31 cellular contexts compared by ENCODE assay signal in the genomic region with DNA sequence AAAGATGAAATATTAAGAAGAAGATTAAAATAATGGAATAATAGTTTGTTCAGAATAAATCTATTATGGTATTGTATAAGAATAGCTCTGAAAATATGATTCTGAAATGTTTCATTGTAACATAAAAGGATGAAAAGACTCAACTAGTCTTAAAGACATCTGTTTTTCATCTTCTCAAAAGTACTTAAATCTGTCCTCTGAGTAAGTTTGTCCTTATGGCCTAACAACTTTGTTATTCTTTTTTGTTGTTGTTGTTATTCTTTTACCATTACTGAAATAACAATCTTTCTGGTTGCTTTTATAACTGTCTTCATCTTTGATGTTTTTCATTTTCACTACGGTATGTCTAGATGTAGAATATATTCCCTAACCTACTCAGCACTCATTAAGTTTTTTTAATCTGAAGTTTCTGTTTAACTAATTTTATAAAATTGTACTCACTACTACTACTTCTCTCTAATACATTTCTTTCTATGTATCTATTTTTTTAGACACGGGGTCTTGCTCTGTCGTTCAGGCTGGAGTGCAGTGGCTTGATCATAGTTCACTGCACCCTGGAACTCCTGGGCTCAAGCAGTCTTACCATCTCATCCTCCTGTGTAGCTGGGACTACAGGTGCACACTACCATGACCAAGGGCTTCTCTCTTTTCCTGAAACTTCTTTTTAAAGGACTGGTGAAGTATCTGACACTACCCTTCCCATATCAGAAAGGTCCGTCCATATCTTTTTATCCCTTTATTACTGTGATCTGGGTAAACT.
"Had no signal": no experiment of that assay in that cellular context is flagged by ENCODE, and none has a peak within 500 bp of the region (broad histone marks: within the 10 kb centered on the region; RNA-seq: fewer than 3 reads in every experiment).

No MANE protein-coding gene starts in this region.

- H3K79me2 ChIP-seq: hepatocyte had no signal

- H3K9me3 ChIP-seq: breast epithelium, esophagus muscularis mucosa, gastroesophageal sphincter, neutrophil, ovary, prostate gland, testis, uterus had no signal

- H2AFZ ChIP-seq: hepatocyte had no signal

- FAIRE-seq: keratinocyte had no signal

- H3K4me3 ChIP-seq: breast epithelium, esophagus muscularis mucosa, gastroesophageal sphincter, hepatocyte, ovary, prostate gland, smooth muscle cell, testis, uterus had no signal

- H3K27me3 ChIP-seq: breast epithelium, esophagus muscularis mucosa, gastroesophageal sphincter, hepatocyte, neutrophil, ovary, testis, uterus had no signal

- H3K36me3 ChIP-seq: breast epithelium, ovary, prostate gland, uterus had no signal

- H3K27ac ChIP-seq: breast epithelium, esophagus muscularis mucosa, gastroesophageal sphincter, hepatocyte, neutrophil, ovary, prostate gland, testis, uterus, WERI-Rb-1 had no signal

- H3K4me2 ChIP-seq: hepatocyte, smooth muscle cell had no signal

- H3K4me1 ChIP-seq: breast epithelium, esophagus muscularis mucosa, gastroesophageal sphincter, prostate gland, testis, uterus had no signal

- DNase-seq: activated CD4-positive, alpha-beta T cell treated with anti-CD3 and anti-CD28 coated beads, Interleukin-2, amount 50 U/mL, for 1 hour; activated CD4-positive, CD25-positive, alpha-beta regulatory T cell treated with anti-CD3 and anti-CD28 coated beads, Interleukin-2, amount 50 U/mL, for 72 hours; activated CD8-positive, alpha-beta T cell treated with anti-CD3 and anti-CD28 coated beads for 36 hours; activated gamma-delta T cell treated with Interleukin-2 at 50 U/mL for 16 hours; activated naive CD4-positive, alpha-beta T cell treated with anti-CD3 and anti-CD28 coated beads, Interleukin-2, amount 50 U/mL, for 16 hours; activated T-cell treated with anti-CD3 and anti-CD28 coated beads, Interleukin-2, amount 50 U/mL, for 4 hours; amygdala; central memory CD4-positive, alpha-beta T cell; endodermal cell; left cardiac atrium; left ventricle myocardium superior; mammary epithelial cell; naive B cell; nephron progenitor cell; ovary; retina; stimulated activated CD4-positive, alpha-beta T cell treated with anti-CD3 and anti-CD28 coated beads, Interleukin-1b, Interleukin-23, amount 100 ng/mL, for 48 hours; stimulated activated CD4-positive, alpha-beta T cell treated with anti-CD3 and anti-CD28 coated beads, Interleukin-4, amount 100 ng/mL, for 4 hours; stimulated activated CD8-positive, alpha-beta memory T cell treated with anti-CD3 and anti-CD28 coated beads, Interleukin-4, amount 100 ng/mL, for 48 hours; T1000; testis; uterus; WERI-Rb-1 had no signal
